In the genomic region with DNA sequence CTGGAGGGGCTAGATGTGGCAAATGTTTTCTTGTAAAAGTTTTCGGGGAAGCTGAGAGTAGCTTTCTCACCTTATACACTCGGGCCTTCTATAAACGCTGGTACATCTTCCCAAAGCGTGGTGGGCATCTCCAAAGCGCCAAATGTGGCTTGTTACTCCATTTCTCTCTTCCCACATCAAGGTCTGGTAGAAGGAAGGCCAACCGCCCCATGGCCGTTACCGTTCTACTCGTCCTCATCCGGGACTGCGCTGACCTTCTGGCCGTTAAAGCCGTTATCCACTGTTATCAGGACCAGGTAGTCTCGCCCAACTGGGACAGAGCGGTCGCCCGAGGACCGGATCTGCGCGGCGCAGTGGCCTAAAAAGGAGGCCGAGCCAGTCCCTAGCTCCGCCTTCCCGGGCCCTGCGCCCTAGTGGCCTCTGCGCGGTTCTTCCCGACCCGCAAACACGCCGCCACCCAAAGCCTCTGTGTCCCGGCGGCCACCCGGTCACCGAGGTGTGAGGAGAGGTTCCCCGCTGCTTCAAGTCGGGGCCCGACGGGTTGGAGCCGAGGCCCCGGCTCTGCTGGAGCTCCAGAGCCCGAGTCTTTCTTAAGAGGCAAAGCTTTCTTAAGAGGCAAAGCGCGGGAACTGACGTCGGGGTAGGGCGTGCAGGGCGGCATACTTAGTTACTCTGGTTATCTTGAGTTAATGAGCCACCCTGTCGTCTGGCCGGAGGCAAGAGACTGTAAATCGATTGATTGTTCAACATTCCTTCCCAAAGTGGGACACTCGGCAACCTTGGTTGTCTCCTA, we compare ENCODE assay signal across 1 cellular context.
A peak's percentile ranks its signal among the peaks of the same experiment; 100 is the strongest.
TF ChIP-seq lines count a peak whose summit lies in the region.

No MANE protein-coding gene starts in this region.

TF ChIP-seq in H1, 55 proteins besides CTCF, POLR2A, EP300 and RAD21:
- TF ChIP-seq, protein P1, sequence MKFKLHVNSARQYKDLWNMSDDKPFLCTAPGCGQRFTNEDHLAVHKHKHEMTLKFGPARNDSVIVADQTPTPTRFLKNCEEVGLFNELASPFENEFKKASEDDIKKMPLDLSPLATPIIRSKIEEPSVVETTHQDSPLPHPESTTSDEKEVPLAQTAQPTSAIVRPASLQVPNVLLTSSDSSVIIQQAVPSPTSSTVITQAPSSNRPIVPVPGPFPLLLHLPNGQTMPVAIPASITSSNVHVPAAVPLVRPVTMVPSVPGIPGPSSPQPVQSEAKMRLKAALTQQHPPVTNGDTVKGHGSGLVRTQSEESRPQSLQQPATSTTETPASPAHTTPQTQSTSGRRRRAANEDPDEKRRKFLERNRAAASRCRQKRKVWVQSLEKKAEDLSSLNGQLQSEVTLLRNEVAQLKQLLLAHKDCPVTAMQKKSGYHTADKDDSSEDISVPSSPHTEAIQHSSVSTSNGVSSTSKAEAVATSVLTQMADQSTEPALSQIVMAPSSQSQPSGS (IDR thresholded peaks at IDR 0.05; ENCODE audit: low read length): no peak
- TF ChIP-seq ZNF274 (IDR thresholded peaks at IDR 0.05; ENCODE audit: borderline replicate concordance, extremely low read depth, low read length) (no peak), GTF2F1 (IDR thresholded peaks at IDR 0.05; ENCODE audit: borderline replicate concordance, low read depth, low read length) (no peak), SP1 (IDR thresholded peaks at IDR 0.05; ENCODE audit: low read depth, low read length) (no peak), MAFK (IDR thresholded peaks at IDR 0.05; ENCODE audit: low read depth, low read length) (no peak), CEBPB (IDR thresholded peaks at IDR 0.05; ENCODE audit: low read depth, low read length) (no peak), SRF (IDR thresholded peaks at IDR 0.05; ENCODE audit: low read depth, low read length) (peak; percentile 28; the same call in 1 of the 2 replicates), NRF1 (IDR thresholded peaks at IDR 0.05; ENCODE audit: low read depth, low read length) (no peak), ASH2L (IDR thresholded peaks at IDR 0.05; ENCODE audit: low read length) (peak; percentile 54), FOSL1 (IDR thresholded peaks at IDR 0.05; ENCODE audit: insufficient read depth, low read depth, low read length) (no peak), EZH2 (IDR thresholded peaks at IDR 0.05; ENCODE audit: low read depth, low read length, severe bottlenecking) (no peak), RNF2 (IDR thresholded peaks at IDR 0.05; ENCODE audit: borderline replicate concordance, low read depth, low read length, missing control alignments, poor library complexity, severe bottlenecking) (no peak), CHD1 (IDR thresholded peaks at IDR 0.05; ENCODE audit: low read depth, low read length) (no peak), JUND (IDR thresholded peaks at IDR 0.05; ENCODE audit: low read length) (no peak), RBBP5 (IDR thresholded peaks at IDR 0.05; ENCODE audit: borderline replicate concordance, low read depth, low read length) (peak; percentile 81; the same call in 1 of the 2 replicates), TAF1 (IDR thresholded peaks at IDR 0.05; ENCODE audit: low read depth, low read length) (peak; percentile 71), SIRT6 (IDR thresholded peaks at IDR 0.05; ENCODE audit: low read length) (no peak), CREB1 (IDR thresholded peaks at IDR 0.05) (no peak), SP2 (IDR thresholded peaks at IDR 0.05; ENCODE audit: low read length) (no peak), TBP (IDR thresholded peaks at IDR 0.05; ENCODE audit: low read depth, low read length) (peak; percentile 57; the same call in 1 of the 2 replicates), KDM1A (IDR thresholded peaks at IDR 0.05; ENCODE audit: borderline replicate concordance, low read length) (no peak), CBX8 (IDR thresholded peaks at IDR 0.05; ENCODE audit: borderline replicate concordance, low read depth, low read length) (no peak), GABPA (IDR thresholded peaks at IDR 0.05; ENCODE audit: borderline replicate concordance, insufficient read depth, low read length) (no peak), CHD2 (IDR thresholded peaks at IDR 0.05; ENCODE audit: low read length) (no peak), POU5F1 (IDR thresholded peaks at IDR 0.05; ENCODE audit: low read depth, low read length) (no peak), BACH1 (IDR thresholded peaks at IDR 0.05; ENCODE audit: low read length) (no peak), YY1 (IDR thresholded peaks at IDR 0.05; ENCODE audit: low read depth, low read length) (no peak), TAF7 (optimal IDR thresholded peaks at IDR 0.05; ENCODE audit: borderline replicate concordance, low read depth, low read length) (peak; percentile 37), RXRA (IDR thresholded peaks at IDR 0.05; ENCODE audit: insufficient read depth, low read depth, low read length) (no peak), SUZ12 (IDR thresholded peaks at IDR 0.05; ENCODE audit: low read length) (no peak), EGR1 (IDR thresholded peaks at IDR 0.05; ENCODE audit: borderline replicate concordance, low read depth, low read length) (no peak), RFX5 (IDR thresholded peaks at IDR 0.05; ENCODE audit: borderline replicate concordance, low read depth, low read length) (no peak), CBX5 (IDR thresholded peaks at IDR 0.05; ENCODE audit: low read depth, low read length) (no peak), CTBP2 (IDR thresholded peaks at IDR 0.05; ENCODE audit: borderline replicate concordance, insufficient read depth, insufficient read length, low read length) (no peak), BRCA1 (IDR thresholded peaks at IDR 0.05; ENCODE audit: low read depth, low read length) (no peak), HDAC2 (IDR thresholded peaks at IDR 0.05; ENCODE audit: borderline replicate concordance in 1 of 2, low read depth in 2 of 2, low read length in 2 of 2) (0 out of 4 replicates have a peak, but pooled peaks of 1 of the 2 experiments have one; percentile 66), KDM4A (IDR thresholded peaks at IDR 0.05; ENCODE audit: low read depth, low read length, severe bottlenecking) (peak; percentile 96), NANOG (IDR thresholded peaks at IDR 0.05; ENCODE audit: insufficient read depth, low read depth, low read length, poor library complexity, severe bottlenecking) (no peak), POLR2AphosphoS5 (IDR thresholded peaks at IDR 0.05; ENCODE audit: low read depth, low read length) (no peak), JUN (IDR thresholded peaks at IDR 0.05; ENCODE audit: low read depth, low read length) (no peak), TEAD4 (IDR thresholded peaks at IDR 0.05; ENCODE audit: low read depth, low read length) (no peak), PHF8 (conservative IDR thresholded peaks at IDR 0.05; ENCODE audit: low read depth, low read length) (peak; percentile 65; the same call in 1 of the 2 replicates), SIN3A (conservative IDR thresholded peaks at IDR 0.05 in 1 of 2, IDR thresholded peaks at IDR 0.05 in 1 of 2; ENCODE audit: low read depth in 1 of 2, low read length in 2 of 2) (no peak)
- TF ChIP-seq, protein P2, sequence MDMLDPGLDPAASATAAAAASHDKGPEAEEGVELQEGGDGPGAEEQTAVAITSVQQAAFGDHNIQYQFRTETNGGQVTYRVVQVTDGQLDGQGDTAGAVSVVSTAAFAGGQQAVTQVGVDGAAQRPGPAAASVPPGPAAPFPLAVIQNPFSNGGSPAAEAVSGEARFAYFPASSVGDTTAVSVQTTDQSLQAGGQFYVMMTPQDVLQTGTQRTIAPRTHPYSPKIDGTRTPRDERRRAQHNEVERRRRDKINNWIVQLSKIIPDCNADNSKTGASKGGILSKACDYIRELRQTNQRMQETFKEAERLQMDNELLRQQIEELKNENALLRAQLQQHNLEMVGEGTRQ (IDR thresholded peaks at IDR 0.05; ENCODE audit: low read length): no peak
- TF ChIP-seq, protein P3, sequence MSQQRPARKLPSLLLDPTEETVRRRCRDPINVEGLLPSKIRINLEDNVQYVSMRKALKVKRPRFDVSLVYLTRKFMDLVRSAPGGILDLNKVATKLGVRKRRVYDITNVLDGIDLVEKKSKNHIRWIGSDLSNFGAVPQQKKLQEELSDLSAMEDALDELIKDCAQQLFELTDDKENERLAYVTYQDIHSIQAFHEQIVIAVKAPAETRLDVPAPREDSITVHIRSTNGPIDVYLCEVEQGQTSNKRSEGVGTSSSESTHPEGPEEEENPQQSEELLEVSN (IDR thresholded peaks at IDR 0.05): peak; percentile 98
- TF ChIP-seq, protein P4, sequence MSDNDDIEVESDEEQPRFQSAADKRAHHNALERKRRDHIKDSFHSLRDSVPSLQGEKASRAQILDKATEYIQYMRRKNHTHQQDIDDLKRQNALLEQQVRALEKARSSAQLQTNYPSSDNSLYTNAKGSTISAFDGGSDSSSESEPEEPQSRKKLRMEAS (IDR thresholded peaks at IDR 0.05): peak; percentile 91
